Comparison of ENCODE assay signal across 1 cellular context in genomic region chr1:103525607-103526507, GRCh38.
TF ChIP-seq lines count a peak whose summit lies in the region.

Gene RNPC3, plus strand, starts transcription at chr1:103525699. Its CDS starts 372 bp downstream, at chr1:103526071.

TF ChIP-seq in K562, 482 proteins besides CTCF, POLR2A, EP300 and RAD21 (continued from another document and continues in another):
- peak; percentile 48 for TF ChIP-seq MEIS2 (IDR thresholded peaks at IDR 0.05; ENCODE audit: partially characterized antibody)
- no peak for TF ChIP-seq NR4A1 (CRISPR knock-in tag; IDR thresholded peaks at IDR 0.05)
- TF ChIP-seq NR4A1 (tag; IDR thresholded peaks at IDR 0.05) = no peak
- peak; percentile 41 for TF ChIP-seq TFAP4 (CRISPR knock-in tag; IDR thresholded peaks at IDR 0.05; ENCODE audit: borderline replicate concordance)
- peak; percentile 74 for TF ChIP-seq EP400 (IDR thresholded peaks at IDR 0.05)
- TF ChIP-seq REST (CRISPR knock-in tag; IDR thresholded peaks at IDR 0.05; ENCODE audit: low read depth) = peak; percentile 62; the same call in 1 of the 2 replicates
- no peak for TF ChIP-seq SRSF9 (IDR thresholded peaks at IDR 0.05; ENCODE audit: borderline replicate concordance, low read depth, low read length)
- no peak for TF ChIP-seq JUN (IDR thresholded peaks at IDR 0.05; ENCODE audit: borderline replicate concordance, low read depth, low read length)
- no peak for TF ChIP-seq JUN (CRISPR knock-in tag; IDR thresholded peaks at IDR 0.05; ENCODE audit: borderline replicate concordance)
- no peak for TF ChIP-seq KHSRP (IDR thresholded peaks at IDR 0.05)
- TF ChIP-seq GATA2 (CRISPR knock-in tag; IDR thresholded peaks at IDR 0.05) = no peak
- no peak for TF ChIP-seq ZBTB1 (CRISPR knock-in tag; IDR thresholded peaks at IDR 0.05; ENCODE audit: borderline replicate concordance, low read depth)
- peak; percentile 71 for TF ChIP-seq RBBP5 (IDR thresholded peaks at IDR 0.05; ENCODE audit: borderline replicate concordance, insufficient read depth, low read length, poor library complexity, severe bottlenecking)
- peak; percentile 93 for TF ChIP-seq L3MBTL2 (IDR thresholded peaks at IDR 0.05)
- peak; percentile 52; the same call in 1 of the 2 replicates for TF ChIP-seq MAFF (IDR thresholded peaks at IDR 0.05; ENCODE audit: low read length)
- no peak for TF ChIP-seq LEF1 (IDR thresholded peaks at IDR 0.05)
- TF ChIP-seq SREBF1 (IDR thresholded peaks at IDR 0.05; ENCODE audit: borderline replicate concordance, low read depth, low read length) = no peak
- no peak for TF ChIP-seq SMAD1 (IDR thresholded peaks at IDR 0.05; ENCODE audit: low read depth, low read length, partially characterized antibody)
- TF ChIP-seq ZNF217 (CRISPR knock-in tag; IDR thresholded peaks at IDR 0.05) = no peak
- TF ChIP-seq NFE2L1 (tag; IDR thresholded peaks at IDR 0.05; ENCODE audit: borderline replicate concordance, low read depth) = no peak
- TF ChIP-seq ZNF121 (CRISPR knock-in tag; conservative IDR thresholded peaks at IDR 0.05) = peak; percentile 25; the same call in 1 of the 2 replicates
- TF ChIP-seq ZBTB8A (IDR thresholded peaks at IDR 0.05; ENCODE audit: partially characterized antibody) = no peak
- TF ChIP-seq ETV5 (CRISPR knock-in tag; IDR thresholded peaks at IDR 0.05; ENCODE audit: low read depth) = no peak
- peak; percentile 84 for TF ChIP-seq CREB3L1 (IDR thresholded peaks at IDR 0.05; ENCODE audit: borderline replicate concordance, low read depth)
- TF ChIP-seq MEF2D (tag; conservative IDR thresholded peaks at IDR 0.05; ENCODE audit: low read depth) = 0 out of 2 replicates have a peak, but pooled peaks have one; percentile 27
- TF ChIP-seq ZNF589 (CRISPR knock-in tag; IDR thresholded peaks at IDR 0.05; ENCODE audit: low read depth) = no peak
- TF ChIP-seq TRIM28 (IDR thresholded peaks at IDR 0.05) = no peak
- TF ChIP-seq RBFOX2 (IDR thresholded peaks at IDR 0.05; ENCODE audit: low read depth, low read length) = peak; percentile 76
- no peak for TF ChIP-seq MCM2 (IDR thresholded peaks at IDR 0.05; ENCODE audit: low read depth)
- peak; percentile 83 for TF ChIP-seq POLR2H (tag; IDR thresholded peaks at IDR 0.05; ENCODE audit: low read depth)
- peak; percentile 47; the same call in 1 of the 2 replicates for TF ChIP-seq ZKSCAN1 (IDR thresholded peaks at IDR 0.05; ENCODE audit: low read depth, low read length)
- TF ChIP-seq GATAD2A (IDR thresholded peaks at IDR 0.05) = 0 out of 2 replicates have a peak, but pooled peaks have one; percentile 40
- TF ChIP-seq ZNF239 (CRISPR knock-in tag; IDR thresholded peaks at IDR 0.05) = no peak
- TF ChIP-seq SAP30 (IDR thresholded peaks at IDR 0.05; ENCODE audit: borderline replicate concordance, insufficient read depth, low read depth, low read length, poor library complexity, severe bottlenecking) = peak; percentile 55
- no peak for TF ChIP-seq FOXP1 (CRISPR knock-in tag; IDR thresholded peaks at IDR 0.05)
- no peak for TF ChIP-seq TOE1 (IDR thresholded peaks at IDR 0.05; ENCODE audit: borderline replicate concordance)
- no peak for TF ChIP-seq TOE1 (CRISPR knock-in tag; IDR thresholded peaks at IDR 0.05; ENCODE audit: borderline replicate concordance, low read depth)
- TF ChIP-seq ZBTB33 (CRISPR knock-in tag; IDR thresholded peaks at IDR 0.05) = no peak
- no peak for TF ChIP-seq HNRNPH1 (optimal IDR thresholded peaks at IDR 0.05; ENCODE audit: low read depth, low read length)
- TF ChIP-seq AFF1 (IDR thresholded peaks at IDR 0.05; ENCODE audit: low read depth in 1 of 2, partially characterized antibody in 2 of 2) = peak in 1 of 2 experiments; percentile 34
- peak in 1 of 3 experiments; percentile 70 for TF ChIP-seq YY1 (IDR thresholded peaks at IDR 0.05; ENCODE audit: borderline replicate concordance in 1 of 3, control insufficient read depth in 1 of 3, extremely low read depth in 1 of 3, insufficient read depth in 3 of 3, insufficient read length in 1 of 3, insufficient replicate concordance in 2 of 3, low read depth in 1 of 3, low read length in 2 of 3)
- peak; percentile 37 for TF ChIP-seq PHF20 (IDR thresholded peaks at IDR 0.05; ENCODE audit: partially characterized antibody)
- no peak for TF ChIP-seq HLTF (IDR thresholded peaks at IDR 0.05)
- no peak for TF ChIP-seq CBX8 (IDR thresholded peaks at IDR 0.05; ENCODE audit: borderline replicate concordance, extremely low read depth, low read depth, low read length, poor library complexity, severe bottlenecking)
- no peak for TF ChIP-seq NCOR1 (IDR thresholded peaks at IDR 0.05)
- no peak for TF ChIP-seq RFX7 (CRISPR knock-in tag; IDR thresholded peaks at IDR 0.05)
- 0 out of 2 replicates have a peak, but pooled peaks have one; percentile 14 for TF ChIP-seq FOXM1 (IDR thresholded peaks at IDR 0.05; ENCODE audit: low read depth)
- no peak for TF ChIP-seq FOXM1 (CRISPR knock-in tag; IDR thresholded peaks at IDR 0.05; ENCODE audit: low read depth)
- no peak for TF ChIP-seq MED1 (CRISPR knock-in tag; IDR thresholded peaks at IDR 0.05; ENCODE audit: borderline replicate concordance)
- TF ChIP-seq XRCC5 (IDR thresholded peaks at IDR 0.05; ENCODE audit: low read depth, low read length) = peak; percentile 35; the same call in 1 of the 2 replicates
- no peak for TF ChIP-seq SIRT6 (IDR thresholded peaks at IDR 0.05; ENCODE audit: low read depth, low read length)
- peak; percentile 84 for TF ChIP-seq SUPT5H (IDR thresholded peaks at IDR 0.05)
- TF ChIP-seq EHMT2 (IDR thresholded peaks at IDR 0.05) = peak; percentile 35; the same call in 1 of the 2 replicates
- TF ChIP-seq ZNF830 (CRISPR knock-in tag; IDR thresholded peaks at IDR 0.05) = no peak
- peak; percentile 25 for TF ChIP-seq E2F8 (IDR thresholded peaks at IDR 0.05; ENCODE audit: low read depth, partially characterized antibody)
- 0 out of 2 replicates have a peak, but pooled peaks have one; percentile 16 for TF ChIP-seq NFRKB (IDR thresholded peaks at IDR 0.05; ENCODE audit: low read depth)
- TF ChIP-seq ETV6 (IDR thresholded peaks at IDR 0.05; ENCODE audit: borderline replicate concordance in 1 of 2, low read depth in 2 of 2, low read length in 1 of 2) = no peak
- no peak for TF ChIP-seq ETV6 (CRISPR knock-in tag; IDR thresholded peaks at IDR 0.05; ENCODE audit: borderline replicate concordance)
- TF ChIP-seq FIP1L1 (IDR thresholded peaks at IDR 0.05; ENCODE audit: low read depth, low read length, poor library complexity, severe bottlenecking) = no peak
- TF ChIP-seq C11orf30 (IDR thresholded peaks at IDR 0.05; ENCODE audit: low read depth) = peak; percentile 27; the same call in 1 of the 2 replicates
